ENCODE assay signal across 10 cellular contexts in genomic region chr5:172172912-172173591, GRCh38. TPM values are rescaled to one million over a fixed set of nuclear protein-coding genes. Genes with fewer than 3 reads are reported as not detected.
DNase-seq lines count a peak whose midpoint lies in the region; ATAC-seq lines count a peak whose summit lies in the region.
"Had no signal": no experiment of that assay in that cellular context is flagged by ENCODE, and none has a peak within 500 bp of the region (broad histone marks: within the 10 kb centered on the region; RNA-seq: fewer than 3 reads in every experiment).

No MANE protein-coding gene starts in this region.

- H3K27ac Mint-ChIP-seq in T-cell, result peak overlapping the region; percentile 100

- no peaks in the 10 kb centered on the region for H3K9me3 ChIP-seq in trophoblast cell (ENCODE audit: insufficient read depth, low read depth, low read length)
- H3K9me3 ChIP-seq: gastrocnemius medialis had no signal

- no peaks in the 10 kb centered on the region for H3K9me3 Mint-ChIP-seq in T-cell

- no peak overlapping the region for H2AFZ ChIP-seq in trophoblast cell (ENCODE audit: insufficient read depth, low read length, poor library complexity)

- H2AK5ac ChIP-seq in trophoblast cell (ENCODE audit: low read length), result no peak overlapping the region

- DNase-seq in ELF-1 (ENCODE audit: low read depth, low spot score), result peak; percentile 76
- DNase-seq in T-cell, result peak in 1 of 34 experiments; percentile 9
- DNase-seq in head of caudate nucleus, result peak in 39 of 42 donors; percentile 32 to 85 (median 66)
- peak; percentile 79 to 87 for DNase-seq in trophoblast cell
- DNase-seq: gastrocnemius medialis, NCI-H524 had no signal

- no CpG with 5 or more reads among the region's 12 CpGs for WGBS in trophoblast cell (ENCODE audit: extremely low coverage, insufficient coverage, insufficient read length)

- peaks cover 18 to 22% of the 10 kb centered on the region in 2 experiments for H3K4me1 ChIP-seq in trophoblast cell (ENCODE audit: control insufficient read depth in 1 of 2, insufficient read depth in 2 of 2, low read length in 2 of 2)

- no peak overlapping the region for H4K91ac ChIP-seq in trophoblast cell (ENCODE audit: low read depth, low read length)

- no peak overlapping the region for H2BK5ac ChIP-seq in trophoblast cell (ENCODE audit: low read depth, low read length, poor library complexity)

- no peak overlapping the region for H3K4me2 ChIP-seq in trophoblast cell (ENCODE audit: low read length)

- H3K9ac ChIP-seq in trophoblast cell (ENCODE audit: low read length), result peak overlapping the region; percentile 11

- H3K4ac ChIP-seq in trophoblast cell (ENCODE audit: low read depth, low read length), result peak overlapping the region; percentile 29

- H3K18ac ChIP-seq in trophoblast cell (ENCODE audit: low read length), result peak overlapping the region; percentile 17

- no peaks in the 10 kb centered on the region for H3K27me3 ChIP-seq in trophoblast cell (ENCODE audit: insufficient read depth, low read length)
- H3K27me3 ChIP-seq: gastrocnemius medialis had no signal

- peak overlapping the region; percentile 9 for H4K8ac ChIP-seq in trophoblast cell (ENCODE audit: low read depth, low read length)

- no peaks in the 10 kb centered on the region for H3K79me1 ChIP-seq in trophoblast cell (ENCODE audit: low read length)

- CTCF ChIA-PET in T-cell (lab: Charles Lee), result interaction anchor here (0.7 to 5.2 kb wide), 7 partner anchors 9 to 121 kb away, joined by 3 to 119 read pairs (median 8); partner anchors contain the start of gene STK10 (in 2 of the 2)

- H4K12ac ChIP-seq in trophoblast cell (ENCODE audit: low read depth, low read length), result no peak overlapping the region

- H3K4me1 Mint-ChIP-seq in T-cell, result peaks cover 98 to 99% (median 99%) of the 10 kb centered on the region in 3 donors

- H3K36me3 Mint-ChIP-seq in T-cell, result peaks cover 31% of the 10 kb centered on the region

- no peak overlapping the region for H2BK120ac ChIP-seq in trophoblast cell (ENCODE audit: insufficient read depth, low read length, poor library complexity)

- no peak overlapping the region for H3K23ac ChIP-seq in trophoblast cell (ENCODE audit: low read length)

- ATAC-seq in T-cell (replicated peaks in 1 of 4), result no peak
- no peak for ATAC-seq in HG03457 (IDR thresholded peaks at IDR 0.05; ENCODE audit: unreplicated experiment)
- ATAC-seq in HG02938 (IDR thresholded peaks at IDR 0.05; ENCODE audit: unreplicated experiment), result no peak
- no peak for ATAC-seq in GM21723 (IDR thresholded peaks at IDR 0.05; ENCODE audit: unreplicated experiment)
- no peak for ATAC-seq in HG02588 (IDR thresholded peaks at IDR 0.05; ENCODE audit: unreplicated experiment)

- no peaks in the 10 kb centered on the region for H3K27me3 Mint-ChIP-seq in T-cell

- H3K4me3 Mint-ChIP-seq in T-cell, result peak overlapping the region; percentile 89 to 95 (median 89)

- no peak overlapping the region for H3K14ac ChIP-seq in trophoblast cell (ENCODE audit: low read length)

- no peak overlapping the region for H2BK12ac ChIP-seq in trophoblast cell (ENCODE audit: low read length)

- POLR2A ChIA-PET in T-cell (lab: Charles Lee), result interaction anchor here (0.5 to 4.5 kb wide), 7 partner anchors 9 to 749 kb away, joined by 3 to 68 read pairs (median 6); partner anchors contain the start of gene STK10 (in 1 of the 2)

- no peak overlapping the region for H3K4me3 ChIP-seq in trophoblast cell (ENCODE audit: low read depth, low read length)
- H3K4me3 ChIP-seq: gastrocnemius medialis had no signal

- peaks cover 13% of the 10 kb centered on the region for H3K79me2 ChIP-seq in trophoblast cell (ENCODE audit: control insufficient read depth, insufficient read depth, low read length, poor library complexity)

- H3K36me3 ChIP-seq in trophoblast cell (ENCODE audit: control insufficient read depth in 1 of 2, insufficient read depth in 2 of 2, low read length in 2 of 2), result peaks cover 0 to 11% of the 10 kb centered on the region in 2 experiments
- H3K36me3 ChIP-seq: gastrocnemius medialis had no signal

- intact Hi-C loops in head of caudate nucleus (cut with DNase I), result no loop called here

- H3K27ac ChIP-seq in trophoblast cell (ENCODE audit: low read depth, low read length), result no peak overlapping the region

RNA-seq across cellular contexts. Expression of gene STK10, which starts 15.0 kb away (rescaled TPM):
- total RNA-seq in T-cell, result 100 to 1,000 TPM; 305 to 437 (median 331) TPM
- 29.6 and 30.3 TPM in 2 replicates for polyA plus RNA-seq in trophoblast cell (2013)

RNA-seq across cellular contexts. Expression of gene EFCAB9, which starts 20.9 kb away (rescaled TPM):
- total RNA-seq in T-cell, result not detected
- not detected in 2 replicates for polyA plus RNA-seq in trophoblast cell (2013)
- total RNA-seq: gastrocnemius medialis had no signal
